Comparison of ENCODE assay signal across 21 cellular contexts in the genomic region with DNA sequence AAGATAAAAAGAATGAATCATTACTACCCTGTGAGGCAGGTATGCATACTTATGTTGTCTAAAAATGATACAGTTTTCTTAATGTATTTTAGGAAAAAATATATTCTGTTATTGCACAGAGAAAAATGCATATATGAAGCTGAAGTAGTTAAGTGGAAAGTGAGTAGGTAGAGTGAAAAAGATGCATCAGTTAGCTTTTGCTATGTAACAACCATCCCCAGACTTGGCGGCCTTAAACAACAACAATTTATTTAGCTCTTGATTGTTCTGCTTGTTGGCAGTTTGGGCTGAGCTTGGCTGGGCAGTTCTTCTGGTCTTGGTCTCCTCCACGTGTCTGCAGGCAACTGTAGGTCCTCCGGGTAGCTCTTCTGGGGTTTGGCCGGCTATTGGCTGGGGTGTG.
"Had no signal": no experiment of that assay in that cellular context is flagged by ENCODE, and none has a peak within 500 bp of the region (broad histone marks: within the 10 kb centered on the region; RNA-seq: fewer than 3 reads in every experiment).

No MANE protein-coding gene starts in this region.

- H3K9me3 Mint-ChIP-seq: activated CD4-positive, alpha-beta T cell treated with anti-CD3 and anti-CD28 coated beads, Interleukin-2, amount 10 ng/mL, durations not matched to agents 7 days and 5 days; activated CD8-positive, alpha-beta T cell treated with anti-CD3 and anti-CD28 coated beads for 36 hours; dendritic cell treated with granulocyte-macrophage colony-stimulating factor and Interleukin-4, amounts not matched to agents 40 ng/mL and 50 ng/mL, for 4 days; naive thymus-derived CD8-positive, alpha-beta T cell; T-helper 1 cell treated with Interleukin-12 subunit alpha and Interleukin-12 subunit beta and Interleukin-4 antibody, amounts not matched to agents 30 μg/mL and 1 μg/mL, for 36 hours had no signal

- H3K4me3 ChIP-seq: breast epithelium, esophagus muscularis mucosa, heart right ventricle, right atrium auricular region, tibial nerve had no signal

- H3K4me1 ChIP-seq: foreskin keratinocyte had no signal

- DNase-seq: activated CD4-positive, alpha-beta T cell treated with anti-CD3 and anti-CD28 coated beads, Interleukin-2, amount 10 ng/mL, durations not matched to agents 7 days and 5 days; activated CD4-positive, CD25-positive, alpha-beta regulatory T cell treated with anti-CD3 and anti-CD28 coated beads, Interleukin-2, amount 50 U/mL, for 72 hours; activated CD8-positive, alpha-beta T cell treated with anti-CD3 and anti-CD28 coated beads for 36 hours; central memory CD4-positive, alpha-beta T cell; endodermal cell; foreskin keratinocyte; heart right ventricle; naive thymus-derived CD8-positive, alpha-beta T cell; occipital lobe; stimulated activated CD4-positive, alpha-beta T cell treated with anti-CD3 and anti-CD28 coated beads, Interleukin-15, amount 100 ng/mL, for 24 hours; stimulated activated CD4-positive, alpha-beta T cell treated with anti-CD3 and anti-CD28 coated beads, Interleukin-2, amount 100 ng/mL, for 24 hours; stimulated activated naive CD4-positive, alpha-beta T cell treated with Interleukin-2 at 50 U/mL for 16 hours; T1000; WERI-Rb-1 had no signal

- H3K4me3 Mint-ChIP-seq: activated CD4-positive, alpha-beta T cell treated with anti-CD3 and anti-CD28 coated beads, Interleukin-2, amount 10 ng/mL, durations not matched to agents 7 days and 5 days; activated CD8-positive, alpha-beta T cell treated with anti-CD3 and anti-CD28 coated beads for 36 hours; dendritic cell treated with granulocyte-macrophage colony-stimulating factor and Interleukin-4, amounts not matched to agents 40 ng/mL and 50 ng/mL, for 4 days; endodermal cell; naive thymus-derived CD8-positive, alpha-beta T cell; neural crest cell; T-helper 1 cell treated with Interleukin-12 subunit alpha and Interleukin-12 subunit beta and Interleukin-4 antibody, amounts not matched to agents 30 μg/mL and 1 μg/mL, for 36 hours had no signal

- H3K27ac ChIP-seq: breast epithelium, esophagus muscularis mucosa, foreskin keratinocyte, heart right ventricle, right atrium auricular region, tibial nerve, WERI-Rb-1 had no signal

- ATAC-seq: activated CD8-positive, alpha-beta T cell treated with anti-CD3 and anti-CD28 coated beads for 36 hours; foreskin keratinocyte; heart right ventricle; naive thymus-derived CD8-positive, alpha-beta T cell had no signal

- H3K36me3 ChIP-seq: breast epithelium had no signal

- H3K4me1 Mint-ChIP-seq: endodermal cell had no signal

- H3K27ac Mint-ChIP-seq: activated CD4-positive, alpha-beta T cell treated with anti-CD3 and anti-CD28 coated beads, Interleukin-2, amount 10 ng/mL, durations not matched to agents 7 days and 5 days; activated CD8-positive, alpha-beta T cell treated with anti-CD3 and anti-CD28 coated beads for 36 hours; dendritic cell treated with granulocyte-macrophage colony-stimulating factor and Interleukin-4, amounts not matched to agents 40 ng/mL and 50 ng/mL, for 4 days; endodermal cell; T-helper 1 cell treated with Interleukin-12 subunit alpha and Interleukin-12 subunit beta and Interleukin-4 antibody, amounts not matched to agents 30 μg/mL and 1 μg/mL, for 36 hours had no signal

- H3K9me3 ChIP-seq: breast epithelium, esophagus muscularis mucosa, heart right ventricle, right atrium auricular region, tibial nerve had no signal

- H3K27me3 ChIP-seq: breast epithelium, esophagus muscularis mucosa, foreskin keratinocyte, right atrium auricular region, tibial nerve had no signal

- H3K27me3 Mint-ChIP-seq: activated CD4-positive, alpha-beta T cell treated with anti-CD3 and anti-CD28 coated beads, Interleukin-2, amount 10 ng/mL, durations not matched to agents 7 days and 5 days; activated CD8-positive, alpha-beta T cell treated with anti-CD3 and anti-CD28 coated beads for 36 hours; dendritic cell treated with granulocyte-macrophage colony-stimulating factor and Interleukin-4, amounts not matched to agents 40 ng/mL and 50 ng/mL, for 4 days; naive thymus-derived CD8-positive, alpha-beta T cell had no signal
